In genomic region chr19:18009412-18010066, GRCh38 we compare ENCODE assay signal across 1 cellular context.
TF ChIP-seq lines count a peak whose summit lies in the region.

No MANE protein-coding gene starts in this region.

TF ChIP-seq in GM23338, 12 proteins besides CTCF, POLR2A, EP300 and RAD21 (continued from another document):
- TF ChIP-seq ZNF462 (CRISPR knock-in tag; IDR thresholded peaks at IDR 0.05) (no peak), POLR2AphosphoS5 (IDR thresholded peaks at IDR 0.05; ENCODE audit: low read depth) (no peak), JUNB (IDR thresholded peaks at IDR 0.05; ENCODE audit: unreplicated experiment) (no peak), EZH2phosphoT487 (IDR thresholded peaks at IDR 0.05; ENCODE audit: unreplicated experiment) (no peak), NANOG (IDR thresholded peaks at IDR 0.05; ENCODE audit: borderline replicate concordance) (no peak), EZH2 (IDR thresholded peaks at IDR 0.05; ENCODE audit: low read depth, unreplicated experiment) (no peak), ZNF114 (CRISPR knock-in tag; IDR thresholded peaks at IDR 0.05) (no peak), CREB1 (CRISPR knock-in tag; IDR thresholded peaks at IDR 0.05; ENCODE audit: low read depth) (no peak), ETS1 (IDR thresholded peaks at IDR 0.05) (no peak)
